Comparison of ENCODE assay signal across 9 cellular contexts in genomic region chr9:110101531-110102161, GRCh38.
DNase-seq lines count a peak whose midpoint lies in the region; ATAC-seq and TF ChIP-seq lines count a peak whose summit lies in the region.
"Had no signal": no experiment of that assay in that cellular context is flagged by ENCODE, and none has a peak within 500 bp of the region (broad histone marks: within the 10 kb centered on the region; RNA-seq: fewer than 3 reads in every experiment).

No MANE protein-coding gene starts in this region.

- H3K4me1 Mint-ChIP-seq in glutamatergic neuron (ENCODE audit: low read depth, unreplicated experiment): peaks cover 79% of the 10 kb centered on the region

- no peaks in the 10 kb centered on the region for H3K36me3 Mint-ChIP-seq in glutamatergic neuron (ENCODE audit: unreplicated experiment)
- H3K36me3 Mint-ChIP-seq: WTC11 had no signal

- H3K9me3 Mint-ChIP-seq in glutamatergic neuron (ENCODE audit: unreplicated experiment): peaks cover 29% of the 10 kb centered on the region
- H3K9me3 Mint-ChIP-seq: WTC11 had no signal

- peaks cover 23% of the 10 kb centered on the region for H3K27me3 Mint-ChIP-seq in glutamatergic neuron (ENCODE audit: unreplicated experiment)

- no peak for TF ChIP-seq CTCF in glutamatergic neuron (IDR thresholded peaks at IDR 0.05; ENCODE audit: partially characterized antibody, unreplicated experiment)

- H3K27ac Mint-ChIP-seq in glutamatergic neuron (ENCODE audit: unreplicated experiment): peak overlapping the region; percentile 100
- H3K27ac Mint-ChIP-seq: WTC11 had no signal

- H3K4me3 Mint-ChIP-seq in glutamatergic neuron (ENCODE audit: unreplicated experiment): peak overlapping the region; percentile 30
- H3K4me3 Mint-ChIP-seq: WTC11 had no signal

- DNase-seq in glutamatergic neuron (peak; percentile 51), ureter (ENCODE audit: low spot score) (no peak), COR-L47 (lab: John Stamatoyannopoulos, UW) (no peak), NCI-H1092 (lab: John Stamatoyannopoulos, UW) (no peak)
- DNase-seq in activated T-cell treated with anti-CD3 and anti-CD28 coated beads, Interleukin-2, amount 50 U/mL, for 1 hour: no peak

- ATAC-seq in GM18499 (IDR thresholded peaks at IDR 0.05; ENCODE audit: insufficient read depth, unreplicated experiment) (peak; percentile 53), GM21390 (IDR thresholded peaks at IDR 0.05; ENCODE audit: unreplicated experiment) (peak; percentile 77), HG03175 (IDR thresholded peaks at IDR 0.05; ENCODE audit: unreplicated experiment) (peak; percentile 71)
- ATAC-seq: WTC11 had no signal
